Comparison of ENCODE assay signal across 1 cellular context in genomic region chr14:99026471-99026870, GRCh38.
TF ChIP-seq lines count a peak whose summit lies in the region.

No MANE protein-coding gene starts in this region.

TF ChIP-seq in HCT116, 20 proteins besides CTCF, POLR2A, EP300 and RAD21 (continued from another document):
- TF ChIP-seq, protein P1, sequence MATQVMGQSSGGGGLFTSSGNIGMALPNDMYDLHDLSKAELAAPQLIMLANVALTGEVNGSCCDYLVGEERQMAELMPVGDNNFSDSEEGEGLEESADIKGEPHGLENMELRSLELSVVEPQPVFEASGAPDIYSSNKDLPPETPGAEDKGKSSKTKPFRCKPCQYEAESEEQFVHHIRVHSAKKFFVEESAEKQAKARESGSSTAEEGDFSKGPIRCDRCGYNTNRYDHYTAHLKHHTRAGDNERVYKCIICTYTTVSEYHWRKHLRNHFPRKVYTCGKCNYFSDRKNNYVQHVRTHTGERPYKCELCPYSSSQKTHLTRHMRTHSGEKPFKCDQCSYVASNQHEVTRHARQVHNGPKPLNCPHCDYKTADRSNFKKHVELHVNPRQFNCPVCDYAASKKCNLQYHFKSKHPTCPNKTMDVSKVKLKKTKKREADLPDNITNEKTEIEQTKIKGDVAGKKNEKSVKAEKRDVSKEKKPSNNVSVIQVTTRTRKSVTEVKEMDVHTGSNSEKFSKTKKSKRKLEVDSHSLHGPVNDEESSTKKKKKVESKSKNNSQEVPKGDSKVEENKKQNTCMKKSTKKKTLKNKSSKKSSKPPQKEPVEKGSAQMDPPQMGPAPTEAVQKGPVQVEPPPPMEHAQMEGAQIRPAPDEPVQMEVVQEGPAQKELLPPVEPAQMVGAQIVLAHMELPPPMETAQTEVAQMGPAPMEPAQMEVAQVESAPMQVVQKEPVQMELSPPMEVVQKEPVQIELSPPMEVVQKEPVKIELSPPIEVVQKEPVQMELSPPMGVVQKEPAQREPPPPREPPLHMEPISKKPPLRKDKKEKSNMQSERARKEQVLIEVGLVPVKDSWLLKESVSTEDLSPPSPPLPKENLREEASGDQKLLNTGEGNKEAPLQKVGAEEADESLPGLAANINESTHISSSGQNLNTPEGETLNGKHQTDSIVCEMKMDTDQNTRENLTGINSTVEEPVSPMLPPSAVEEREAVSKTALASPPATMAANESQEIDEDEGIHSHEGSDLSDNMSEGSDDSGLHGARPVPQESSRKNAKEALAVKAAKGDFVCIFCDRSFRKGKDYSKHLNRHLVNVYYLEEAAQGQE (IDR thresholded peaks at IDR 0.05; ENCODE audit: low read depth), result no peak
- TF ChIP-seq EZH2phosphoT487 (IDR thresholded peaks at IDR 0.05; ENCODE audit: borderline replicate concordance) (no peak), FOSL1 (IDR thresholded peaks at IDR 0.05; ENCODE audit: low read depth) (no peak), POLR2AphosphoS5 (IDR thresholded peaks at IDR 0.05; ENCODE audit: low read depth, low read length) (peak; percentile 56), SP1 (IDR thresholded peaks at IDR 0.05; ENCODE audit: low read depth) (peak; percentile 84)
- TF ChIP-seq, protein P2, sequence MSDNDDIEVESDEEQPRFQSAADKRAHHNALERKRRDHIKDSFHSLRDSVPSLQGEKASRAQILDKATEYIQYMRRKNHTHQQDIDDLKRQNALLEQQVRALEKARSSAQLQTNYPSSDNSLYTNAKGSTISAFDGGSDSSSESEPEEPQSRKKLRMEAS (IDR thresholded peaks at IDR 0.05), result peak; percentile 97
- TF ChIP-seq, protein P3, sequence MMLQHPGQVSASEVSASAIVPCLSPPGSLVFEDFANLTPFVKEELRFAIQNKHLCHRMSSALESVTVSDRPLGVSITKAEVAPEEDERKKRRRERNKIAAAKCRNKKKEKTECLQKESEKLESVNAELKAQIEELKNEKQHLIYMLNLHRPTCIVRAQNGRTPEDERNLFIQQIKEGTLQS (IDR thresholded peaks at IDR 0.05), result no peak
- TF ChIP-seq, protein P4, sequence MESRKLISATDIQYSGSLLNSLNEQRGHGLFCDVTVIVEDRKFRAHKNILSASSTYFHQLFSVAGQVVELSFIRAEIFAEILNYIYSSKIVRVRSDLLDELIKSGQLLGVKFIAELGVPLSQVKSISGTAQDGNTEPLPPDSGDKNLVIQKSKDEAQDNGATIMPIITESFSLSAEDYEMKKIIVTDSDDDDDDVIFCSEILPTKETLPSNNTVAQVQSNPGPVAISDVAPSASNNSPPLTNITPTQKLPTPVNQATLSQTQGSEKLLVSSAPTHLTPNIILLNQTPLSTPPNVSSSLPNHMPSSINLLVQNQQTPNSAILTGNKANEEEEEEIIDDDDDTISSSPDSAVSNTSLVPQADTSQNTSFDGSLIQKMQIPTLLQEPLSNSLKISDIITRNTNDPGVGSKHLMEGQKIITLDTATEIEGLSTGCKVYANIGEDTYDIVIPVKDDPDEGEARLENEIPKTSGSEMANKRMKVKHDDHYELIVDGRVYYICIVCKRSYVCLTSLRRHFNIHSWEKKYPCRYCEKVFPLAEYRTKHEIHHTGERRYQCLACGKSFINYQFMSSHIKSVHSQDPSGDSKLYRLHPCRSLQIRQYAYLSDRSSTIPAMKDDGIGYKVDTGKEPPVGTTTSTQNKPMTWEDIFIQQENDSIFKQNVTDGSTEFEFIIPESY (IDR thresholded peaks at IDR 0.05; ENCODE audit: extremely low read depth, insufficient replicate concordance, low read length), result no peak
